ENCODE assay signal across 22 cellular contexts in genomic region chr2:195834836-195835235, GRCh38.
DNase-seq lines count a peak whose midpoint lies in the region; ATAC-seq, FAIRE-seq and TF ChIP-seq lines count a peak whose summit lies in the region.
"Had no signal": no experiment of that assay in that cellular context is flagged by ENCODE, and none has a peak within 500 bp of the region (broad histone marks: within the 10 kb centered on the region; RNA-seq: fewer than 3 reads in every experiment).

No MANE protein-coding gene starts in this region.

- ATAC-seq in left colon (peak; percentile 97), GM19351 (IDR thresholded peaks at IDR 0.05; ENCODE audit: unreplicated experiment) (no peak)
- ATAC-seq: A549; CD8-positive, alpha-beta T cell; GM12878 had no signal

- intact Hi-C loops in left colon (cut with DNase I, micrococcal nuclease) = no loop called here

- peak; percentile 63 for FAIRE-seq in D721Med (lab: Jason Lieb, UNC)
- FAIRE-seq: A549, GM12878, GM12892, GM18507 had no signal

- DNase-seq in NCI-H146 (lab: John Stamatoyannopoulos, UW) (peak; percentile 5), NCI-H146 treated with DMSO at 0.1 percent for 48 hours (lab: John Stamatoyannopoulos, UW; ENCODE audit: unreplicated experiment) (no peak), D721Med (ENCODE audit: insufficient read length, low spot score) (no peak), left colon (no peak)
- DNase-seq in stimulated activated CD4-positive, alpha-beta T cell treated with anti-CD3 and anti-CD28 coated beads, Interleukin-4, amount 100 ng/mL, for 4 hours = no peak
- DNase-seq: AML-193; Caco-2; Calu3; CD4-positive, alpha-beta T cell; CD8-positive, alpha-beta T cell; DMS 273 treated with DMSO at 0.1 percent for 48 hours; DMS153; DMS53; DMS79; DND-41; EL; GDM1 had no signal

- TF ChIP-seq CTCF in D721Med (IDR thresholded peaks at IDR 0.05; ENCODE audit: insufficient read depth, missing control alignments) = no peak
